Comparison of ENCODE assay signal across 1 cellular context in the genomic region with DNA sequence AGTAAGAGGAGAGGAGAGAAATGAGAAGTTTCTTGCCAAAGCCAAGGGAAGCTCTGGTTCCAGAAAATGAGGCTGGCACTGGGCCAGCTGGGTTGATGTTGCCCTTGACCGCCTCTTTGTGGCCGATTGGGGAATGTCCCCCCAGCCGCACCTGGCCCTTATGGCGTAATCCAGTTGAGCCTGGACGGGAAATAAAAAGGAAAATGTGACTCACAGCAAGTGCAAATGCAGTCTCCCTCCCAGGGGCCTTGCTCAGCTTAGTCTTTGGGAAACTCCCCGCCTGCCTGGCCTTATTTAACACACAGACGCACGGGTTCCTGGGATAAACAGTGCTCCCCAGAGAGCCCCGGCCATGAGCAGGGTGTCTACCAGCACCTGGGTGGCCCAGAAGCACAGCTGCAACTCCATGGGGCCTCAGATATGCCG.
TF ChIP-seq lines count a peak whose summit lies in the region.

No MANE protein-coding gene starts in this region.

TF ChIP-seq in SK-N-SH treated with all-trans-retinoic acid at 6 μM for 48 hours, 23 proteins besides CTCF, POLR2A, EP300 and RAD21 (continued from another document):
- no peak for TF ChIP-seq POU6F1 (CRISPR knock-in tag; IDR thresholded peaks at IDR 0.05; ENCODE audit: borderline replicate concordance, low read depth)
